14 cellular contexts compared by ENCODE assay signal in genomic region chr17:57355090-57355859, GRCh38.
A peak's percentile ranks its signal among the peaks of the same experiment; 100 is the strongest.
DNase-seq lines count a peak whose midpoint lies in the region; ATAC-seq and TF ChIP-seq lines count a peak whose summit lies in the region.
"Had no signal": no experiment of that assay in that cellular context is flagged by ENCODE, and none has a peak within 500 bp of the region (broad histone marks: within the 10 kb centered on the region; RNA-seq: fewer than 3 reads in every experiment).

No MANE protein-coding gene starts in this region.

- H3K9me3 ChIP-seq in parathyroid adenoma (ENCODE audit: control insufficient read depth, low read length) = no peaks in the 10 kb centered on the region
- H3K9me3 ChIP-seq: suprapubic skin had no signal

- H3K27ac ChIP-seq in parathyroid adenoma = peak overlapping the region; percentile 42
- no peak overlapping the region for H3K27ac ChIP-seq in foreskin keratinocyte
- H3K27ac ChIP-seq: suprapubic skin had no signal

- DNase-seq in M059J (ENCODE audit: low read depth) (peak; percentile 44), astrocyte of the spinal cord (ENCODE audit: low read depth, low spot score) (peak; percentile 44), foreskin keratinocyte (no peak)
- DNase-seq: activated T-cell treated with anti-CD3 and anti-CD28 coated beads for 4 hours, EL, H9, posterior cingulate gyrus, T-helper 1 cell had no signal

- no peak overlapping the region for H3K9ac ChIP-seq in parathyroid adenoma

- H2AFZ ChIP-seq in parathyroid adenoma = no peak overlapping the region

- H3K4me1 ChIP-seq in parathyroid adenoma = peaks cover 39% of the 10 kb centered on the region
- H3K4me1 ChIP-seq in foreskin keratinocyte = peaks cover 5% of the 10 kb centered on the region

- no peak overlapping the region for H3K4me2 ChIP-seq in parathyroid adenoma (ENCODE audit: low read length)

- ATAC-seq in GM19463 (IDR thresholded peaks at IDR 0.05; ENCODE audit: unreplicated experiment) = no peak
- ATAC-seq in GM18870 (IDR thresholded peaks at IDR 0.05; ENCODE audit: unreplicated experiment) = no peak
- ATAC-seq in foreskin keratinocyte = no peak
- ATAC-seq: left lobe of liver had no signal

- no peaks in the 10 kb centered on the region for H3K36me3 ChIP-seq in parathyroid adenoma (ENCODE audit: control insufficient read depth, insufficient read depth, low read length)
- H3K36me3 ChIP-seq: suprapubic skin had no signal

- in situ Hi-C loops in astrocyte of the spinal cord (cut with HindIII; ENCODE audit: low sequenced_read_pairs) = no loop called here

- H3K79me2 ChIP-seq in parathyroid adenoma = peaks cover 78% of the 10 kb centered on the region

- peak overlapping the region; percentile 3; the same call in 1 of the 2 replicates for H3K4me3 ChIP-seq in GM08714 (ENCODE audit: low read length)
- no peak overlapping the region for H3K4me3 ChIP-seq in astrocyte of the spinal cord (ENCODE audit: low read depth, low read length)
- H3K4me3 ChIP-seq in parathyroid adenoma (ENCODE audit: low read depth, low read length) = no peak overlapping the region
- H3K4me3 ChIP-seq: suprapubic skin had no signal

- H3K27me3 ChIP-seq in parathyroid adenoma (ENCODE audit: control insufficient read depth, insufficient read depth, low read length) (no peaks in the 10 kb centered on the region), foreskin keratinocyte (no peaks in the 10 kb centered on the region)
- H3K27me3 ChIP-seq: suprapubic skin had no signal

- TF ChIP-seq CTCF in astrocyte of the spinal cord (IDR thresholded peaks at IDR 0.05; ENCODE audit: low read depth, low read length) = no peak
- no peak for TF ChIP-seq CTCF in parathyroid adenoma (IDR thresholded peaks at IDR 0.05)
- no peak for TF ChIP-seq CTCF in foreskin keratinocyte (conservative IDR thresholded peaks at IDR 0.05)

Comparison
In these comparisons a context has a peak if more than half of its experiments do, and no peak if none do; other contexts are left out.
1. DNase-seq: peak in M059J (single experiment) and astrocyte of the spinal cord (single experiment); none in foreskin keratinocyte (0 of 2).